1 cellular context compared by ENCODE assay signal in the genomic region with DNA sequence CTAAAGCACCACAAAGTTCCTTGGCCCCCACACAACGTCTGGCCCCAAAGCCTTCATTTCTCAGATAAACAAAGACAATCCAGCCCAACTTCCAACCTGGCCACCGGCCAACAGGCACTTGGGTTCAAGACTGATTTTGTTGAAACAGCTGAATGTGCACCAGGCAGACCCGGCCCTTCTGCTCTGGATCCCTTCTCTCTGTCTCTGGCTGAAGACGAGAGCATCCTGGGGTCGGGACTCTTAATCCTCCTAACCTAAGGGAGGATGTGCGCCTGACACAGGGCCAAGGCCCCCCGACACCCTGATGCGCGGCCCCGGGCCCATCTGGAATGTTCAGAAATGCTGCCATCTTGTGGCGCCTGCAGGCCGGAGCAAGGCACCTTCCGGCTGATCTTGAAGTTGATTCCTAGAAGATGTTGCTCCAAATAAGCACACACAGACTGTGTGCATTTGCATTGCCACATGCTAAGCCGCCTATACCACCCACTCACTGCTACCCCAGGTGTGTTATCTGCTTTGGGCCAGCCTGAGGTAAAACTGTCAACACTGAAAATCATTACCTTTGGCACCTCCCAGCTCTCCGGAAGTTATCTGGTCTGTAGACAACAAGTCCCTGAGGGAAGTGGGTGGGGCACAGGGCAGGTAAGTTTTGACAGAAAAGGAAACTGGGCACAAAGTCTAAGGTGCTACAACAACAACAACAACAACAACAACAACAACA.
A peak's percentile ranks its signal among the peaks of the same experiment; 100 is the strongest.
TF ChIP-seq lines count a peak whose summit lies in the region.

No MANE protein-coding gene starts in this region.

TF ChIP-seq in HEK293, 187 proteins besides CTCF, POLR2A, EP300 and RAD21 (continued from another document):
- TF ChIP-seq, protein P1, sequence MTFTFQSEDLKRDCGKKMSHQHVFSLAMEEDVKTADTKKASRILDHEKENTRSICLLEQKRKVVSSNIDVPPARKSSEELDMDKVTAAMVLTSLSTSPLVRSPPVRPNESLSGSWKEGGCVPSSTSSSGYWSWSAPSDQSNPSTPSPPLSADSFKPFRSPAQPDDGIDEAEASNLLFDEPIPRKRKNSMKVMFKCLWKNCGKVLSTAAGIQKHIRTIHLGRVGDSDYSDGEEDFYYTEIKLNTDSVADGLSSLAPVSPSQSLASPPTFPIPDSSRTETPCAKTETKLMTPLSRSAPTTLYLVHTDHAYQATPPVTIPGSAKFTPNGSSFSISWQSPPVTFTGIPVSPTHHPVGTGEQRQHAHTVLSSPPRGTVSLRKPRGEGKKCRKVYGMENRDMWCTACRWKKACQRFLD (tag by site-specific recombination; IDR thresholded peaks at IDR 0.05), result no peak
- TF ChIP-seq ZNF654 (tag by site-specific recombination; IDR thresholded peaks at IDR 0.05; ENCODE audit: low read depth) (peak; percentile 83), ZNF221 (tag by site-specific recombination; IDR thresholded peaks at IDR 0.05; ENCODE audit: borderline replicate concordance) (no peak), ZEB2 (tag by site-specific recombination; IDR thresholded peaks at IDR 0.05) (peak; percentile 32; the same call in 1 of the 2 replicates), ZFP69B (tag by site-specific recombination; IDR thresholded peaks at IDR 0.05) (peak; percentile 62; the same call in 1 of the 2 replicates)
- TF ChIP-seq, protein P2, sequence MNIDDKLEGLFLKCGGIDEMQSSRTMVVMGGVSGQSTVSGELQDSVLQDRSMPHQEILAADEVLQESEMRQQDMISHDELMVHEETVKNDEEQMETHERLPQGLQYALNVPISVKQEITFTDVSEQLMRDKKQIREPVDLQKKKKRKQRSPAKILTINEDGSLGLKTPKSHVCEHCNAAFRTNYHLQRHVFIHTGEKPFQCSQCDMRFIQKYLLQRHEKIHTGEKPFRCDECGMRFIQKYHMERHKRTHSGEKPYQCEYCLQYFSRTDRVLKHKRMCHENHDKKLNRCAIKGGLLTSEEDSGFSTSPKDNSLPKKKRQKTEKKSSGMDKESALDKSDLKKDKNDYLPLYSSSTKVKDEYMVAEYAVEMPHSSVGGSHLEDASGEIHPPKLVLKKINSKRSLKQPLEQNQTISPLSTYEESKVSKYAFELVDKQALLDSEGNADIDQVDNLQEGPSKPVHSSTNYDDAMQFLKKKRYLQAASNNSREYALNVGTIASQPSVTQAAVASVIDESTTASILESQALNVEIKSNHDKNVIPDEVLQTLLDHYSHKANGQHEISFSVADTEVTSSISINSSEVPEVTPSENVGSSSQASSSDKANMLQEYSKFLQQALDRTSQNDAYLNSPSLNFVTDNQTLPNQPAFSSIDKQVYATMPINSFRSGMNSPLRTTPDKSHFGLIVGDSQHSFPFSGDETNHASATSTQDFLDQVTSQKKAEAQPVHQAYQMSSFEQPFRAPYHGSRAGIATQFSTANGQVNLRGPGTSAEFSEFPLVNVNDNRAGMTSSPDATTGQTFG (tag by site-specific recombination; IDR thresholded peaks at IDR 0.05; ENCODE audit: borderline replicate concordance), result no peak
- TF ChIP-seq, protein P3, sequence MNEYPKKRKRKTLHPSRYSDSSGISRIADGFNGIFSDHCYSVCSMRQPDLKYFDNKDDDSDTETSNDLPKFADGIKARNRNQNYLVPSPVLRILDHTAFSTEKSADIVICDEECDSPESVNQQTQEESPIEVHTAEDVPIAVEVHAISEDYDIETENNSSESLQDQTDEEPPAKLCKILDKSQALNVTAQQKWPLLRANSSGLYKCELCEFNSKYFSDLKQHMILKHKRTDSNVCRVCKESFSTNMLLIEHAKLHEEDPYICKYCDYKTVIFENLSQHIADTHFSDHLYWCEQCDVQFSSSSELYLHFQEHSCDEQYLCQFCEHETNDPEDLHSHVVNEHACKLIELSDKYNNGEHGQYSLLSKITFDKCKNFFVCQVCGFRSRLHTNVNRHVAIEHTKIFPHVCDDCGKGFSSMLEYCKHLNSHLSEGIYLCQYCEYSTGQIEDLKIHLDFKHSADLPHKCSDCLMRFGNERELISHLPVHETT (tag by site-specific recombination; IDR thresholded peaks at IDR 0.05), result peak; percentile 21; the same call in 1 of the 2 replicates
- TF ChIP-seq, protein P4, sequence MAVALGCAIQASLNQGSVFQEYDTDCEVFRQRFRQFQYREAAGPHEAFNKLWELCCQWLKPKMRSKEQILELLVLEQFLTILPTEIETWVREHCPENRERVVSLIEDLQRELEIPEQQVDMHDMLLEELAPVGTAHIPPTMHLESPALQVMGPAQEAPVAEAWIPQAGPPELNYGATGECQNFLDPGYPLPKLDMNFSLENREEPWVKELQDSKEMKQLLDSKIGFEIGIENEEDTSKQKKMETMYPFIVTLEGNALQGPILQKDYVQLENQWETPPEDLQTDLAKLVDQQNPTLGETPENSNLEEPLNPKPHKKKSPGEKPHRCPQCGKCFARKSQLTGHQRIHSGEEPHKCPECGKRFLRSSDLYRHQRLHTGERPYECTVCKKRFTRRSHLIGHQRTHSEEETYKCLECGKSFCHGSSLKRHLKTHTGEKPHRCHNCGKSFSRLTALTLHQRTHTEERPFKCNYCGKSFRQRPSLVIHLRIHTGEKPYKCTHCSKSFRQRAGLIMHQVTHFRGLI (tag by site-specific recombination; IDR thresholded peaks at IDR 0.05), result peak; percentile 74; the same call in 1 of the 2 replicates
